In the genomic region with DNA sequence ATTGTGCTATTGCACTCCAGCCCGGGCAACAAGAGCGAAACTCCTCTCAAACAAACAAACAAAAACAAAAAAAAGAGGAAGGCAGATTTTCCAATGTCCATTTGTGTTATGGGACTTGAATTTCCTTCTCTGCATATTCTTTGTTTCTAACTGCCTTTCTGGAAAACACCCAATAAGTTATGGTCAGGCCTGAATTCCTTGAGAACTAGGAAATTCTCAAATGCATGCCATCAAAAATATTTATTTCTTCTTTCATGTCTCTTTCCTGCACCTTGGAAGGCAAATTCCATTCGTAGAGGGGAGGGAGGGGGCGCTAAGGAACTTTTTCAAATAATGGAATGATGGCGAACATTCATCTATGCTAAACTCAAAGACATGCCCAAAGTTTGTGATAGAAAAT, we compare ENCODE assay signal across 34 cellular contexts.
DNase-seq lines count a peak whose midpoint lies in the region; ATAC-seq, FAIRE-seq and TF ChIP-seq lines count a peak whose summit lies in the region.
"Had no signal": no experiment of that assay in that cellular context is flagged by ENCODE, and none has a peak within 500 bp of the region (broad histone marks: within the 10 kb centered on the region; RNA-seq: fewer than 3 reads in every experiment).

No MANE protein-coding gene starts in this region.

- H3K27me3 Mint-ChIP-seq in astrocyte (ENCODE audit: low read depth, unreplicated experiment) = peaks cover 9% of the 10 kb centered on the region

- no peak overlapping the region for H4K8ac ChIP-seq in mesendoderm (ENCODE audit: low read depth, low read length)

- no peak overlapping the region for H3K4ac ChIP-seq in mesendoderm (ENCODE audit: low read depth, low read length)

- H3K27me3 ChIP-seq in astrocyte (ENCODE audit: insufficient read depth, low read length) (peaks cover 42% of the 10 kb centered on the region), mesendoderm (ENCODE audit: insufficient read depth, low read length, poor library complexity) (no peaks in the 10 kb centered on the region)
- H3K27me3 ChIP-seq: brain microvascular endothelial cell, Peyer's patch, sigmoid colon, uterus had no signal

- no peak overlapping the region for H3K56ac ChIP-seq in mesendoderm (ENCODE audit: low read length)

- no peak overlapping the region for H2AFZ ChIP-seq in astrocyte (ENCODE audit: low read depth, low read length)

- H2BK15ac ChIP-seq in mesendoderm (replicated peaks; ENCODE audit: low read depth) = no peak overlapping the region

- no peaks in the 10 kb centered on the region for H3K9me3 ChIP-seq in astrocyte (ENCODE audit: insufficient read depth, low read depth, low read length)
- H3K9me3 ChIP-seq: Peyer's patch, prostate gland, sigmoid colon, thoracic aorta, uterus had no signal

- H3K4me2 ChIP-seq in astrocyte (ENCODE audit: low read length) (peak overlapping the region; percentile 49), mesendoderm (ENCODE audit: low read length) (no peak overlapping the region)

- peaks cover 3% of the 10 kb centered on the region for H3K4me1 Mint-ChIP-seq in astrocyte (ENCODE audit: low read depth, unreplicated experiment)

- H2BK5ac ChIP-seq in mesendoderm (ENCODE audit: low read length) = no peak overlapping the region

- DNase-seq in AG10803 (ENCODE audit: low read depth) (peak; percentile 18), GM19239 (ENCODE audit: insufficient read length, low spot score) (no peak), astrocyte (ENCODE audit: low read depth) (peak; percentile 49), glomerular visceral epithelial cell (ENCODE audit: extremely low spot score) (peak; percentile 18), medulla oblongata (ENCODE audit: extremely low spot score) (no peak), mesendoderm (no peak), NCI-H1436 treated with DMSO at 0.1 percent for 48 hours (lab: John Stamatoyannopoulos, UW) (no peak)
- DNase-seq: 8988T; activated CD4-positive, alpha-beta T cell treated with anti-CD3 and anti-CD28 coated beads for 48 hours; activated naive CD8-positive, alpha-beta T cell treated with anti-CD3 and anti-CD28 coated beads, Interleukin-2, amount 50 U/mL, for 24 hours; activated T-cell treated with anti-CD3 and anti-CD28 coated beads, Interleukin-2, amount 50 U/mL, for 24 hours; brain microvascular endothelial cell; CD8-positive, alpha-beta T cell; DMS 273 treated with DMSO at 0.1 percent for 48 hours; effector memory CD4-positive, alpha-beta T cell; foreskin keratinocyte; mesenchymal stem cell; NCI-H1048; NCI-H1694 treated with DMSO at 0.1 percent for 48 hours; NCI-H2171; NCI-H524; NK-92 treated with Interleukin-12 subunit alpha and Interleukin-12 subunit beta, amount 100 ng/mL, for 24 hours; SIG-M5; sigmoid colon; SW 1271; T-helper 9 cell; uterus had no signal

- H3K36me3 ChIP-seq in astrocyte (ENCODE audit: insufficient read depth, low read length) (no peaks in the 10 kb centered on the region), mesendoderm (ENCODE audit: control insufficient read depth, insufficient read depth, low read length) (no peaks in the 10 kb centered on the region)
- H3K36me3 ChIP-seq: brain microvascular endothelial cell, Peyer's patch, prostate gland, sigmoid colon, thoracic aorta, uterus had no signal

- H3K18ac ChIP-seq in mesendoderm (ENCODE audit: low read length) = no peak overlapping the region

- H4K20me1 ChIP-seq in astrocyte (ENCODE audit: insufficient read depth, low read length) = no peaks in the 10 kb centered on the region

- H3K79me2 ChIP-seq in astrocyte (ENCODE audit: insufficient read depth, low read length) = no peaks in the 10 kb centered on the region
- H3K79me2 ChIP-seq in mesendoderm (ENCODE audit: control insufficient read depth, insufficient read depth, low read length) = no peaks in the 10 kb centered on the region

- ATAC-seq in HG03045 (IDR thresholded peaks at IDR 0.05; ENCODE audit: unreplicated experiment) = no peak
- ATAC-seq: activated naive CD8-positive, alpha-beta T cell treated with anti-CD3 and anti-CD28 coated beads, Interleukin-2, amount 50 U/mL, for 24 hours; CD8-positive, alpha-beta T cell; foreskin keratinocyte; HepG2 had no signal

- H3K23ac ChIP-seq in mesendoderm (ENCODE audit: low read length) = no peak overlapping the region

- H2AK5ac ChIP-seq in mesendoderm (ENCODE audit: low read length) = no peak overlapping the region

- peaks cover 5% of the 10 kb centered on the region for H3K4me1 ChIP-seq in astrocyte (ENCODE audit: insufficient read depth, low read length)
- H3K4me1 ChIP-seq in mesendoderm (ENCODE audit: control insufficient read depth, low read depth, low read length) = no peaks in the 10 kb centered on the region
- H3K4me1 ChIP-seq: foreskin keratinocyte, uterus had no signal

- H3K27ac ChIP-seq in astrocyte (ENCODE audit: low read depth, low read length) (no peak overlapping the region), mesendoderm (ENCODE audit: low read depth, low read length) (no peak overlapping the region)
- H3K27ac ChIP-seq: brain microvascular endothelial cell, foreskin keratinocyte, prostate gland, sigmoid colon, thoracic aorta, VCaP had no signal

- no peaks in the 10 kb centered on the region for H3K36me3 Mint-ChIP-seq in astrocyte (ENCODE audit: low read depth, unreplicated experiment)
- H3K36me3 Mint-ChIP-seq: CD8-positive, alpha-beta T cell had no signal

- no peak overlapping the region for H3K4me3 Mint-ChIP-seq in astrocyte (ENCODE audit: unreplicated experiment)
- H3K4me3 Mint-ChIP-seq: activated T-cell treated with anti-CD3 and anti-CD28 coated beads, Interleukin-2, amount 50 U/mL, for 24 hours; CD8-positive, alpha-beta T cell had no signal

- H4K5ac ChIP-seq in mesendoderm (ENCODE audit: low read length) = no peak overlapping the region

- no peak overlapping the region for H3K27ac Mint-ChIP-seq in astrocyte (ENCODE audit: unreplicated experiment)
- H3K27ac Mint-ChIP-seq: activated naive CD8-positive, alpha-beta T cell treated with anti-CD3 and anti-CD28 coated beads, Interleukin-2, amount 50 U/mL, for 24 hours; activated T-cell treated with anti-CD3 and anti-CD28 coated beads, Interleukin-2, amount 50 U/mL, for 24 hours; CD8-positive, alpha-beta T cell; stimulated activated naive CD8-positive, alpha-beta T cell treated with anti-CD3 and anti-CD28 coated beads, Interleukin-15, Interleukin-2, amounts not matched to agents 100 ng/mL and 50 ng/mL, for 24 hours had no signal

- H3K9ac ChIP-seq in astrocyte (ENCODE audit: low read length) (no peak overlapping the region), mesendoderm (ENCODE audit: low read length) (no peak overlapping the region)

- peak; percentile 14 for FAIRE-seq in GM19239 (lab: Jason Lieb, UNC)
- FAIRE-seq in astrocyte (lab: Jason Lieb, UNC) = no peak
- FAIRE-seq: HepG2 had no signal

- TF ChIP-seq CTCF in AG10803 (conservative IDR thresholded peaks at IDR 0.05; ENCODE audit: low read length) (no peak), astrocyte (IDR thresholded peaks at IDR 0.05; ENCODE audit: insufficient read depth, low read depth, low read length) (no peak)

- no CpG with 5 or more reads among the region's 5 CpGs for WGBS in mesendoderm (ENCODE audit: extremely low coverage, insufficient coverage, low lambda C conversion rate)

- H2BK120ac ChIP-seq in mesendoderm (ENCODE audit: low read depth, low read length) = no peak overlapping the region

- no peaks in the 10 kb centered on the region for H3K79me1 ChIP-seq in mesendoderm (ENCODE audit: low read length)

- H3K4me3 ChIP-seq in AG10803 (ENCODE audit: low read length) (no peak overlapping the region), astrocyte (ENCODE audit: insufficient read depth, low read depth, low read length) (no peak overlapping the region), mesendoderm (ENCODE audit: low read length) (no peak overlapping the region)
- H3K4me3 ChIP-seq: prostate gland, sigmoid colon, uterus had no signal

- H3K9me3 Mint-ChIP-seq in astrocyte (ENCODE audit: unreplicated experiment) = no peaks in the 10 kb centered on the region
- H3K9me3 Mint-ChIP-seq: activated naive CD8-positive, alpha-beta T cell treated with anti-CD3 and anti-CD28 coated beads, Interleukin-2, amount 50 U/mL, for 24 hours; activated T-cell treated with anti-CD3 and anti-CD28 coated beads, Interleukin-2, amount 50 U/mL, for 24 hours; CD8-positive, alpha-beta T cell; stimulated activated naive CD8-positive, alpha-beta T cell treated with anti-CD3 and anti-CD28 coated beads, Interleukin-15, Interleukin-2, amounts not matched to agents 100 ng/mL and 50 ng/mL, for 24 hours had no signal

Comparison
In these comparisons a context has a peak if more than half of its experiments do, and no peak if none do; other contexts are left out.
1. DNase-seq: peak in AG10803 (single experiment), astrocyte (single experiment) and glomerular visceral epithelial cell (single experiment); none in GM19239 (single experiment), medulla oblongata (single experiment), mesendoderm (single experiment) and NCI-H1436 treated with DMSO at 0.1 percent for 48 hours (single experiment).